In the genomic region with DNA sequence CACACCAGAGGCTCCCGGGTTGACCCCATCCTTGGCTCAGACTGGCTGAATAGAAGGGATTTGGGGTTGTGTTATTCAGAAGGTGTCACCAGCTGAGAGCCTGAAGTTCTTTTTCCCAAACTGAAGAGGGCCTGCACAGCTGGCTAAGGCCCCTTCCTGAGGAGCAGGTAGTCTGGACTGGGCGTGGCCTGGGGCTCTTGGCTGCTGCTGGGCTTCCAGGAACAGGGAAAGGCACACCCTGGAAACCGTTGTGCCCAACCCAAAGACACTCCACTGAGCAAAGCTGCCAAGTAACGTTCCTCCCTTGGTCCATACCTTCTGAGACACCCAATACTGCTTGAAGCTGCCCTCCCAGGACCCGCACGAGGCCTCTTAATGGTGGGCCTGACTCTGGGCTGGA, we compare ENCODE assay signal across 1 cellular context.
TF ChIP-seq lines count a peak whose summit lies in the region.

No MANE protein-coding gene starts in this region.

TF ChIP-seq in K562, 482 proteins besides CTCF, POLR2A, EP300 and RAD21:
- no peak for TF ChIP-seq TRIM24 (IDR thresholded peaks at IDR 0.05)
- TF ChIP-seq NONO (IDR thresholded peaks at IDR 0.05; ENCODE audit: low read depth in 2 of 2, low read length in 1 of 2), result no peak
- TF ChIP-seq CREBBP (IDR thresholded peaks at IDR 0.05; ENCODE audit: low read depth, low read length), result no peak
- TF ChIP-seq, protein P1, sequence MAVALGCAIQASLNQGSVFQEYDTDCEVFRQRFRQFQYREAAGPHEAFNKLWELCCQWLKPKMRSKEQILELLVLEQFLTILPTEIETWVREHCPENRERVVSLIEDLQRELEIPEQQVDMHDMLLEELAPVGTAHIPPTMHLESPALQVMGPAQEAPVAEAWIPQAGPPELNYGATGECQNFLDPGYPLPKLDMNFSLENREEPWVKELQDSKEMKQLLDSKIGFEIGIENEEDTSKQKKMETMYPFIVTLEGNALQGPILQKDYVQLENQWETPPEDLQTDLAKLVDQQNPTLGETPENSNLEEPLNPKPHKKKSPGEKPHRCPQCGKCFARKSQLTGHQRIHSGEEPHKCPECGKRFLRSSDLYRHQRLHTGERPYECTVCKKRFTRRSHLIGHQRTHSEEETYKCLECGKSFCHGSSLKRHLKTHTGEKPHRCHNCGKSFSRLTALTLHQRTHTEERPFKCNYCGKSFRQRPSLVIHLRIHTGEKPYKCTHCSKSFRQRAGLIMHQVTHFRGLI (CRISPR knock-in tag; IDR thresholded peaks at IDR 0.05), result no peak
- TF ChIP-seq PTTG1 (tag; IDR thresholded peaks at IDR 0.05; ENCODE audit: low read depth), result no peak
- TF ChIP-seq GATA2 (CRISPR knock-in tag; IDR thresholded peaks at IDR 0.05), result no peak
- TF ChIP-seq NR4A1 (CRISPR knock-in tag; IDR thresholded peaks at IDR 0.05), result no peak
- no peak for TF ChIP-seq NR4A1 (tag; IDR thresholded peaks at IDR 0.05)
